ENCODE assay signal across 2 cellular contexts in the genomic region with DNA sequence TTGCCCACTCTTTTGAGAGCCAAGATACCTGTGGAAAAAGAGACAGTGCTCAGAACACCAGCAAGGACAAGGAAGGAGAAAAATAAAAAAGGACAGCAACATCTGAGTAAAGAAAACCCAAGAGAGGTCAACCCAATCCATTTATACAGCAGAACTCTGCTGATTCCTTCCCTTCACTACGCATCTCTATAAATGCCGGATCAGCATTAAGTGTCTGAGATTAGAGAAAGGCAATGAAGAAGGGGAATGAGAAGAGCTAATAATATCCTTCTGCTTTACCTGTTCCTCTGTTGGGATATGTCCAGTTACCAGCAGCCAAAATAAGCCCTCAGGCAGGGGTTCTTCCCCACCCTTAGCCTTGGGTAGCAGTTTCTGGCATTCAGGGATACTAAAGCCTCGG.
TF ChIP-seq lines count a peak whose summit lies in the region.

No MANE protein-coding gene starts in this region.

TF ChIP-seq in A549, 52 proteins besides CTCF, POLR2A, EP300 and RAD21:
- TF ChIP-seq JUNB (IDR thresholded peaks at IDR 0.05) = no peak
- TF ChIP-seq FOSB (CRISPR knock-in tag; IDR thresholded peaks at IDR 0.05) = no peak
- no peak for TF ChIP-seq MYC (IDR thresholded peaks at IDR 0.05; ENCODE audit: borderline replicate concordance, low read length)
- no peak for TF ChIP-seq SMC3 (IDR thresholded peaks at IDR 0.05)
- no peak for TF ChIP-seq FOSL2 (IDR thresholded peaks at IDR 0.05)
- no peak for TF ChIP-seq FOSL2 (CRISPR knock-in tag; IDR thresholded peaks at IDR 0.05)
- peak; percentile 94 for TF ChIP-seq MAFK (IDR thresholded peaks at IDR 0.05; ENCODE audit: partially characterized antibody)

TF ChIP-seq in GM12878, 131 proteins besides CTCF, POLR2A, EP300 and RAD21:
- TF ChIP-seq NR2C2 (IDR thresholded peaks at IDR 0.05; ENCODE audit: borderline replicate concordance, control insufficient read depth, insufficient read length, low read depth) (no peak), ASH2L (IDR thresholded peaks at IDR 0.05; ENCODE audit: borderline replicate concordance, low read depth) (no peak), ZNF207 (IDR thresholded peaks at IDR 0.05; ENCODE audit: borderline replicate concordance) (no peak), KDM1A (IDR thresholded peaks at IDR 0.05; ENCODE audit: borderline replicate concordance) (no peak), HDGF (IDR thresholded peaks at IDR 0.05) (no peak), BRCA1 (IDR thresholded peaks at IDR 0.05; ENCODE audit: low read depth, low read length) (no peak), CEBPZ (IDR thresholded peaks at IDR 0.05; ENCODE audit: low read depth, low read length) (no peak), ATF7 (IDR thresholded peaks at IDR 0.05; ENCODE audit: low read depth) (no peak), PRDM15 (CRISPR knock-in tag; IDR thresholded peaks at IDR 0.05) (no peak), ZNF622 (IDR thresholded peaks at IDR 0.05) (no peak), SP1 (IDR thresholded peaks at IDR 0.05; ENCODE audit: low read depth, low read length) (no peak), RAD51 (IDR thresholded peaks at IDR 0.05) (no peak), ZBTB11 (CRISPR knock-in tag; IDR thresholded peaks at IDR 0.05) (no peak), SIX5 (IDR thresholded peaks at IDR 0.05; ENCODE audit: low read depth, low read length, severe bottlenecking) (no peak), NR2C1 (IDR thresholded peaks at IDR 0.05) (no peak), MYB (IDR thresholded peaks at IDR 0.05; ENCODE audit: borderline replicate concordance, low read depth, low read length) (no peak), TCF7 (IDR thresholded peaks at IDR 0.05; ENCODE audit: borderline replicate concordance) (no peak), SREBF2 (IDR thresholded peaks at IDR 0.05; ENCODE audit: low read length) (no peak)
- TF ChIP-seq, protein P1, sequence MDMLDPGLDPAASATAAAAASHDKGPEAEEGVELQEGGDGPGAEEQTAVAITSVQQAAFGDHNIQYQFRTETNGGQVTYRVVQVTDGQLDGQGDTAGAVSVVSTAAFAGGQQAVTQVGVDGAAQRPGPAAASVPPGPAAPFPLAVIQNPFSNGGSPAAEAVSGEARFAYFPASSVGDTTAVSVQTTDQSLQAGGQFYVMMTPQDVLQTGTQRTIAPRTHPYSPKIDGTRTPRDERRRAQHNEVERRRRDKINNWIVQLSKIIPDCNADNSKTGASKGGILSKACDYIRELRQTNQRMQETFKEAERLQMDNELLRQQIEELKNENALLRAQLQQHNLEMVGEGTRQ (IDR thresholded peaks at IDR 0.05; ENCODE audit: borderline replicate concordance, low read depth, low read length) = no peak
- TF ChIP-seq, protein P2, sequence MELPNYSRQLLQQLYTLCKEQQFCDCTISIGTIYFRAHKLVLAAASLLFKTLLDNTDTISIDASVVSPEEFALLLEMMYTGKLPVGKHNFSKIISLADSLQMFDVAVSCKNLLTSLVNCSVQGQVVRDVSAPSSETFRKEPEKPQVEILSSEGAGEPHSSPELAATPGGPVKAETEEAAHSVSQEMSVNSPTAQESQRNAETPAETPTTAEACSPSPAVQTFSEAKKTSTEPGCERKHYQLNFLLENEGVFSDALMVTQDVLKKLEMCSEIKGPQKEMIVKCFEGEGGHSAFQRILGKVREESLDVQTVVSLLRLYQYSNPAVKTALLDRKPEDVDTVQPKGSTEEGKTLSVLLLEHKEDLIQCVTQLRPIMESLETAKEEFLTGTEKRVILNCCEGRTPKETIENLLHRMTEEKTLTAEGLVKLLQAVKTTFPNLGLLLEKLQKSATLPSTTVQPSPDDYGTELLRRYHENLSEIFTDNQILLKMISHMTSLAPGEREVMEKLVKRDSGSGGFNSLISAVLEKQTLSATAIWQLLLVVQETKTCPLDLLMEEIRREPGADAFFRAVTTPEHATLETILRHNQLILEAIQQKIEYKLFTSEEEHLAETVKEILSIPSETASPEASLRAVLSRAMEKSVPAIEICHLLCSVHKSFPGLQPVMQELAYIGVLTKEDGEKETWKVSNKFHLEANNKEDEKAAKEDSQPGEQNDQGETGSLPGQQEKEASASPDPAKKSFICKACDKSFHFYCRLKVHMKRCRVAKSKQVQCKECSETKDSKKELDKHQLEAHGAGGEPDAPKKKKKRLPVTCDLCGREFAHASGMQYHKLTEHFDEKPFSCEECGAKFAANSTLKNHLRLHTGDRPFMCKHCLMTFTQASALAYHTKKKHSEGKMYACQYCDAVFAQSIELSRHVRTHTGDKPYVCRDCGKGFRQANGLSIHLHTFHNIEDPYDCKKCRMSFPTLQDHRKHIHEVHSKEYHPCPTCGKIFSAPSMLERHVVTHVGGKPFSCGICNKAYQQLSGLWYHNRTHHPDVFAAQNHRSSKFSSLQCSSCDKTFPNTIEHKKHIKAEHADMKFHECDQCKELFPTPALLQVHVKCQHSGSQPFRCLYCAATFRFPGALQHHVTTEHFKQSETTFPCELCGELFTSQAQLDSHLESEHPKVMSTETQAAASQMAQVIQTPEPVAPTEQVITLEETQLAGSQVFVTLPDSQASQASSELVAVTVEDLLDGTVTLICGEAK (IDR thresholded peaks at IDR 0.05; ENCODE audit: borderline replicate concordance) = no peak
TF ChIP-seq in GM12878: peak in this region for 0.
